ENCODE assay signal across 11 cellular contexts in the genomic region with DNA sequence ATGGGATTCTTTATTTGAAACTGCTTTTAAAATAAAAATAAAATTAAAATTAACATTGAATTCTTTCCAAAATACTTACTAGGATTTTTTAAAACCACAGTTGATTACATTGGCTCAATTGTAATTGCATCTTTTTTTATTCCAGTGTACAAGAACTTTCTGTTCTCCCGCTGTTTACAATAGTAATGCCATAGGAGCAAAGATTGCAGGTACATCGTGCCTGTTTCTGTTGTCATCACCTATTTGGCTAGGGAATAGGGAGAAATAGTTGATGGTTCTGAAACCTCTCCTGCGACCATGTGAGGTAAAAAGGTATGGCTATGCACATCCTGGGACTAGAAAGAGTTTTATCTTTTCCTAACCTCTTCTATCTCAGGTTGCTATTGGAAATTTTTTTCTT. TPM values are rescaled to one million over a fixed set of nuclear protein-coding genes. Genes with fewer than 3 reads are reported as not detected.
"Had no signal": no experiment of that assay in that cellular context is flagged by ENCODE, and none has a peak within 500 bp of the region (broad histone marks: within the 10 kb centered on the region; RNA-seq: fewer than 3 reads in every experiment).

No MANE protein-coding gene starts in this region.

- DNase-seq: H7, HFFc6, KG1 had no signal

- H3K27ac ChIP-seq: HL-60 had no signal

- H3K9me3 ChIP-seq: HAP-1 had no signal

- H3K4me3 ChIP-seq: GM23338, HAP-1 had no signal

- FAIRE-seq: HepG2 had no signal

- ATAC-seq: GM23338, HCT116, HepG2 had no signal

- H3K4me2 ChIP-seq: GM23338 had no signal

- H3K36me3 ChIP-seq: HAP-1 had no signal

- H2AFZ ChIP-seq: GM23338 had no signal

RNA-seq across cellular contexts. Expression of a gene that starts 28.2 kb away (rescaled TPM):
- total RNA-seq: GM23338, H4, HepG2, HFFc6 had no signal
- polyA plus RNA-seq: GM23338, HepG2, IgD-negative memory B cell had no signal

RNA-seq across cellular contexts. Expression of a gene that starts 48.5 kb away (rescaled TPM):
- total RNA-seq: H7, HepG2, HFFc6, HT1080 had no signal
- polyA plus RNA-seq: HepG2, IgD-negative memory B cell had no signal
